In the genomic region with DNA sequence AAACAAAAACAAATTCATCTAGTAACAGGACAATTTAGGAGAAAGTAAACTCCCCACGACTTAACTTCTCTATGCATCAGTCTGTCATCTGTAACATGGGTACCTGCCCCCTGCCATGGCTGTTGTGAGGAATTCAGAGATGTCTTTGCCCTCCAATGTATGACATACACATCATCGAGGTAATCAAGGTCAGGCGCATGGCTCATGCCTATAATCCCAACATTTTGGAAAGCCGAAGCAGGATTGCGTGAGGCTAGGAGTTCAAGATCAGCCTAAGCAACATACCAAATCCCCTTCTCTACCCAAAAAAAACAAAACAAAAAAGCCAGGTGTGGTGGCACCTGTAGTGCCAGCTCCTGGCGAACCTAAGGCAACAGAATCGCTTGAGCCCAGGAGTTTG, we compare ENCODE assay signal across 10 cellular contexts. TPM values are rescaled to one million over a fixed set of nuclear protein-coding genes. Genes with fewer than 3 reads are reported as not detected.
A peak's percentile ranks its signal among the peaks of the same experiment; 100 is the strongest.
DNase-seq lines count a peak whose midpoint lies in the region; ATAC-seq lines count a peak whose summit lies in the region.
"Had no signal": no experiment of that assay in that cellular context is flagged by ENCODE, and none has a peak within 500 bp of the region (broad histone marks: within the 10 kb centered on the region; RNA-seq: fewer than 3 reads in every experiment).

No MANE protein-coding gene starts in this region.

- H3K27ac Mint-ChIP-seq in activated T-cell treated with anti-CD3 and anti-CD28 coated beads, Interleukin-2, amount 50 U/mL, for 24 hours: peak overlapping the region; percentile 82

- no peaks in the 10 kb centered on the region for H3K27me3 Mint-ChIP-seq in activated T-cell treated with anti-CD3 and anti-CD28 coated beads, Interleukin-2, amount 50 U/mL, for 24 hours
- H3K27me3 Mint-ChIP-seq: naive thymus-derived CD8-positive, alpha-beta T cell had no signal

- DNase-seq in activated T-cell treated with anti-CD3 and anti-CD28 coated beads, Interleukin-2, amount 50 U/mL, for 24 hours: no peak
- DNase-seq in activated T-cell treated with anti-CD3 and anti-CD28 coated beads, Interleukin-2, amount 50 U/mL, for 48 hours: no peak
- DNase-seq in M059J (ENCODE audit: low read depth) (peak; percentile 8), kidney tubule cell (ENCODE audit: low spot score) (peak; percentile 13)
- DNase-seq in stimulated activated CD4-positive, alpha-beta T cell treated with anti-CD3 and anti-CD28 coated beads, Interleukin-4, amount 100 ng/mL, for 4 hours: no peak
- DNase-seq: heart left ventricle, left lung, NCI-H1436 had no signal

- peaks cover 28% of the 10 kb centered on the region for H3K4me1 Mint-ChIP-seq in activated T-cell treated with anti-CD3 and anti-CD28 coated beads, Interleukin-2, amount 50 U/mL, for 24 hours (ENCODE audit: low read depth)

- H3K36me3 Mint-ChIP-seq in activated T-cell treated with anti-CD3 and anti-CD28 coated beads, Interleukin-2, amount 50 U/mL, for 24 hours (ENCODE audit: low read depth): peaks cover 38% of the 10 kb centered on the region

- H3K9me3 Mint-ChIP-seq in activated T-cell treated with anti-CD3 and anti-CD28 coated beads, Interleukin-2, amount 50 U/mL, for 24 hours: no peaks in the 10 kb centered on the region
- H3K9me3 Mint-ChIP-seq: naive thymus-derived CD8-positive, alpha-beta T cell had no signal

- H3K4me3 Mint-ChIP-seq in activated T-cell treated with anti-CD3 and anti-CD28 coated beads, Interleukin-2, amount 50 U/mL, for 24 hours: peak overlapping the region; percentile 42
- H3K4me3 Mint-ChIP-seq: naive thymus-derived CD8-positive, alpha-beta T cell had no signal

- no peak for ATAC-seq in GM18868 (IDR thresholded peaks at IDR 0.05; ENCODE audit: unreplicated experiment)
- ATAC-seq: heart left ventricle; left lung; naive thymus-derived CD8-positive, alpha-beta T cell had no signal

RNA-seq across cellular contexts. Expression of a gene that starts 9.0 kb away (rescaled TPM):
- 4,897 and 5,853 TPM in 2 replicates for total RNA-seq in M059J (2014; rRNA removed; shearing (Covaris generic))

RNA-seq across cellular contexts. Expression of a gene that starts 50.3 kb away (rescaled TPM):
- 14.4 and 17.8 TPM in 2 replicates for total RNA-seq in M059J (2014; rRNA removed; shearing (Covaris generic))

RNA-seq across cellular contexts. Expression of a gene that starts 59.7 kb away (rescaled TPM):
- 7.8 and 12.5 TPM in 2 replicates for total RNA-seq in M059J (2014; rRNA removed; shearing (Covaris generic))

Comparison
In these comparisons a context has a peak if more than half of its experiments do, and no peak if none do; other contexts are left out.
1. DNase-seq: peak in M059J (single experiment) and kidney tubule cell (single experiment); none in activated T-cell treated with anti-CD3 and anti-CD28 coated beads, Interleukin-2, amount 50 U/mL, for 24 hours (single experiment), activated T-cell treated with anti-CD3 and anti-CD28 coated beads, Interleukin-2, amount 50 U/mL, for 48 hours (0 of 2) and stimulated activated CD4-positive, alpha-beta T cell treated with anti-CD3 and anti-CD28 coated beads, Interleukin-4, amount 100 ng/mL, for 4 hours (0 of 2).